Comparison of ENCODE assay signal across 8 cellular contexts in genomic region chr3:129317014-129317771, GRCh38. TPM values are rescaled to one million over a fixed set of nuclear protein-coding genes. Genes with fewer than 3 reads are reported as not detected.
DNase-seq lines count a peak whose midpoint lies in the region; ATAC-seq and TF ChIP-seq lines count a peak whose summit lies in the region.

No MANE protein-coding gene starts in this region.

- no peaks in the 10 kb centered on the region for H3K9me3 Mint-ChIP-seq in activated CD4-positive, alpha-beta T cell treated with anti-CD3 and anti-CD28 coated beads for 36 hours (ENCODE audit: low read depth)

- WGBS in suprapubic skin: 41% methylated on average over 13 of the region's 15 CpGs

- H3K4me1 ChIP-seq in ascending aorta: peaks cover 5 to 18% of the 10 kb centered on the region in 2 donors
- H3K4me1 ChIP-seq in left lung: peaks cover 13 to 31% of the 10 kb centered on the region in 2 donors
- H3K4me1 ChIP-seq in suprapubic skin: peaks cover 31% of the 10 kb centered on the region

- no peak for DNase-seq in activated CD4-positive, alpha-beta T cell treated with anti-CD3 and anti-CD28 coated beads for 36 hours
- no peak for DNase-seq in activated CD4-positive, alpha-beta T cell treated with anti-CD3 and anti-CD28 coated beads for 1 hour
- peak in 1 of 2 donors; percentile 58 for DNase-seq in ascending aorta (ENCODE audit: low spot score in 2 of 2)
- peak in 1 of 2 donors; percentile 64 for DNase-seq in left lung
- DNase-seq in suprapubic skin (ENCODE audit: low spot score in 2 of 2): peak in 1 of 2 donors; percentile 72
- no peak for DNase-seq in GM19240 (ENCODE audit: insufficient read length, low spot score)
- DNase-seq in SK-N-DZ (ENCODE audit: low spot score): no peak
- no peak for DNase-seq in NCI-H2171 (lab: John Stamatoyannopoulos, UW)

- POLR2A ChIA-PET in activated CD4-positive, alpha-beta T cell treated with anti-CD3 and anti-CD28 coated beads for 36 hours (lab: Charles Lee): interaction anchor here (0.5 to 2.4 kb wide), 8 partner anchors 16 to 290 kb away, joined by 3 to 22 read pairs (median 4); partner anchors contain the start of genes HMCES, IFT122, MBD4 and RAB43

- peak overlapping the region; percentile 59 for H3K4me3 Mint-ChIP-seq in activated CD4-positive, alpha-beta T cell treated with anti-CD3 and anti-CD28 coated beads for 36 hours

- H3K9me3 ChIP-seq in ascending aorta (no peaks in the 10 kb centered on the region), left lung (no peaks in the 10 kb centered on the region), suprapubic skin (no peaks in the 10 kb centered on the region)

- no peak for TF ChIP-seq EP300 in suprapubic skin (IDR thresholded peaks at IDR 0.05)

- CTCF ChIA-PET in activated CD4-positive, alpha-beta T cell treated with anti-CD3 and anti-CD28 coated beads for 36 hours (lab: Charles Lee): interaction anchor here (0.9 to 1.8 kb wide), 6 partner anchors 10 to 347 kb away, joined by 3 to 9 read pairs (median 6); partner anchors contain the start of gene HMCES

- H3K27ac Mint-ChIP-seq in activated CD4-positive, alpha-beta T cell treated with anti-CD3 and anti-CD28 coated beads for 36 hours: no peak overlapping the region

- H3K4me3 ChIP-seq in ascending aorta (peak overlapping the region; percentile 82 to 87), left lung (peak overlapping the region; percentile 87 to 91), suprapubic skin (peak overlapping the region; percentile 83)

- no peaks in the 10 kb centered on the region for H3K27me3 Mint-ChIP-seq in activated CD4-positive, alpha-beta T cell treated with anti-CD3 and anti-CD28 coated beads for 36 hours

- intact Hi-C loops in activated CD4-positive, alpha-beta T cell treated with anti-CD3 and anti-CD28 coated beads for 36 hours (cut with DNase I, micrococcal nuclease): loop anchor here (2.0 to 10.0 kb wide), 4 partner anchors 82 to 778 kb away; partner anchors contain the start of gene RAB43 (in 1 of the 2)
- intact Hi-C loops in ascending aorta (cut with DNase I) (loop anchor here (5.0 kb wide), 1 partner anchor 310 kb away; no protein-coding TSS in a partner anchor), left lung (cut with DNase I) (no loop called here)

- peak overlapping the region; percentile 89 to 90 for H3K27ac ChIP-seq in ascending aorta
- peak overlapping the region; percentile 86 to 87 for H3K27ac ChIP-seq in left lung
- peak overlapping the region; percentile 93 for H3K27ac ChIP-seq in suprapubic skin

- H3K4me1 Mint-ChIP-seq in activated CD4-positive, alpha-beta T cell treated with anti-CD3 and anti-CD28 coated beads for 36 hours: peaks cover 18% of the 10 kb centered on the region

- H3K36me3 ChIP-seq in ascending aorta: peaks cover 0 to 3% of the 10 kb centered on the region in 2 donors
- H3K36me3 ChIP-seq in left lung: no peaks in the 10 kb centered on the region
- H3K36me3 ChIP-seq in suprapubic skin: peaks cover 15% of the 10 kb centered on the region

- no peak for TF ChIP-seq POLR2A in suprapubic skin (IDR thresholded peaks at IDR 0.05)

- H3K27me3 ChIP-seq in ascending aorta: no peaks in the 10 kb centered on the region
- no peaks in the 10 kb centered on the region for H3K27me3 ChIP-seq in left lung
- H3K27me3 ChIP-seq in suprapubic skin: no peaks in the 10 kb centered on the region

- TF ChIP-seq CTCF in ascending aorta (IDR thresholded peaks at IDR 0.05) (no peak), left lung (IDR thresholded peaks at IDR 0.05) (no peak), suprapubic skin (IDR thresholded peaks at IDR 0.05) (no peak)

- peaks cover 5% of the 10 kb centered on the region for H3K36me3 Mint-ChIP-seq in activated CD4-positive, alpha-beta T cell treated with anti-CD3 and anti-CD28 coated beads for 36 hours (ENCODE audit: low read depth)

- ATAC-seq in activated CD4-positive, alpha-beta T cell treated with anti-CD3 and anti-CD28 coated beads for 36 hours: no peak
- ATAC-seq in left lung: no peak

RNA-seq across cellular contexts. Expression of gene HMCES, which starts 38.5 kb away (rescaled TPM):
- total RNA-seq in activated CD4-positive, alpha-beta T cell treated with anti-CD3 and anti-CD28 coated beads for 36 hours: 10 to 100 TPM; 43.1 to 56.7 TPM
- total RNA-seq in ascending aorta (11.2 TPM), left lung (10 to 100 TPM; 32.9 to 34.9 TPM), suprapubic skin (10 to 100 TPM; 25.1 to 34.5 (median 32.7) TPM)
- polyA plus RNA-seq in SK-N-DZ (2014; cell fraction: cytosol; rRNA removed): 17.6 and 26.8 TPM in 2 replicates
- 15.1 and 20.6 TPM in 2 replicates for polyA plus RNA-seq in SK-N-DZ (2014; cell fraction: nucleus; rRNA removed)

Comparison
In these comparisons a context has a peak if more than half of its experiments do, and no peak if none do; other contexts are left out.
1. intact Hi-C loops: an anchor here in activated CD4-positive, alpha-beta T cell treated with anti-CD3 and anti-CD28 coated beads for 36 hours (2.0 to 10.0 kb wide) and ascending aorta (5.0 kb wide); none called in left lung.